In the genomic region with DNA sequence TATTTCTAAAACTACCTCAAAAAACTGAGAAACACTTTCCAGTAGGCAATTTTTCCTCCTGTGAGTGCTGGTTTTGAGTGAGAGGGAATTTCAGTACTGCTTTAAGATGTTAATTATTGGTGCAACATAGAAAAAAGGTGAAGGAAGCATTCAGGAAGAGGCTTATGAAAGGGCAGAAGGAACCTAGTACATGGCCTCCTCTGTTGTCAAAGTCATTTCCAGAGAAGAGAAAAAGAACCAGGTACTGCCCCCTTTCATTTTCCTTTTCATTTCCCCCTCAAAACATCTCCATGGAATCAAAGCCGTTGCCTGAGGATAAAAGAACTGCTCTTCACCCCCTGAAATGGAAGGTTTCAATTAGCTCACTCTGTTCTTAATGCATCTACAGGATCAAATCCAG, we compare ENCODE assay signal across 13 cellular contexts. TPM values are rescaled to one million over a fixed set of nuclear protein-coding genes. Genes with fewer than 3 reads are reported as not detected.
DNase-seq lines count a peak whose midpoint lies in the region; ATAC-seq and TF ChIP-seq lines count a peak whose summit lies in the region.
"Had no signal": no experiment of that assay in that cellular context is flagged by ENCODE, and none has a peak within 500 bp of the region (broad histone marks: within the 10 kb centered on the region; RNA-seq: fewer than 3 reads in every experiment).

No MANE protein-coding gene starts in this region.

- no peaks in the 10 kb centered on the region for H3K27me3 Mint-ChIP-seq in activated T-cell treated with anti-CD3 and anti-CD28 coated beads, Interleukin-2, amount 50 U/mL, for 24 hours
- peaks cover 8% of the 10 kb centered on the region for H3K27me3 Mint-ChIP-seq in endothelial cell (ENCODE audit: unreplicated experiment)
- H3K27me3 Mint-ChIP-seq: activated B cell treated with CpG ODN at 0.5 μM for 24 hours had no signal

- peak overlapping the region; percentile 12 for H3K27ac Mint-ChIP-seq in activated T-cell treated with anti-CD3 and anti-CD28 coated beads, Interleukin-2, amount 50 U/mL, for 24 hours
- H3K27ac Mint-ChIP-seq in endothelial cell (ENCODE audit: unreplicated experiment), result peak overlapping the region; percentile 96
- H3K27ac Mint-ChIP-seq: activated B cell treated with CpG ODN at 0.5 μM for 24 hours; activated T-helper 1 cell treated with anti-CD3 and anti-CD28 coated beads, Interleukin-12 subunit alpha, Interleukin-12 subunit beta, Interleukin-2, Interleukin-4 antibody, amounts not matched to agents 30 ng/mL and 10 ng/mL and 1 ng/mL, durations not matched to agents 14 hours and 24 hours and 36 hours had no signal

- H3K27me3 ChIP-seq in subcutaneous abdominal adipose tissue (ENCODE audit: control insufficient read depth in 5 of 5, insufficient read depth in 4 of 5, low read length in 5 of 5), result no peaks in the 10 kb centered on the region

- H3K36me3 ChIP-seq in subcutaneous abdominal adipose tissue (ENCODE audit: control insufficient read depth in 5 of 5, insufficient read depth in 5 of 5, low read length in 5 of 5), result peaks cover 10 to 23% (median 17%) of the 10 kb centered on the region in 5 donors

- peak overlapping the region; percentile 64 for H3K27ac ChIP-seq in subcutaneous abdominal adipose tissue (ENCODE audit: low read depth, low read length)
- H3K27ac ChIP-seq: epithelial cell of prostate had no signal

- peak; percentile 68 for ATAC-seq in HG02884 (IDR thresholded peaks at IDR 0.05; ENCODE audit: unreplicated experiment)

- H3K9me3 ChIP-seq in subcutaneous abdominal adipose tissue (ENCODE audit: control insufficient read depth in 5 of 5, low read length in 5 of 5), result no peaks in the 10 kb centered on the region

- no peak overlapping the region for H3K4me3 Mint-ChIP-seq in activated T-cell treated with anti-CD3 and anti-CD28 coated beads, Interleukin-2, amount 50 U/mL, for 24 hours
- no peak overlapping the region for H3K4me3 Mint-ChIP-seq in endothelial cell (ENCODE audit: unreplicated experiment)
- H3K4me3 Mint-ChIP-seq: activated B cell treated with CpG ODN at 0.5 μM for 24 hours; activated T-helper 1 cell treated with anti-CD3 and anti-CD28 coated beads, Interleukin-12 subunit alpha, Interleukin-12 subunit beta, Interleukin-2, Interleukin-4 antibody, amounts not matched to agents 30 ng/mL and 10 ng/mL and 1 ng/mL, durations not matched to agents 14 hours and 24 hours and 36 hours had no signal

- H3K4me1 Mint-ChIP-seq in activated T-cell treated with anti-CD3 and anti-CD28 coated beads, Interleukin-2, amount 50 U/mL, for 24 hours (ENCODE audit: low read depth), result peaks cover 30% of the 10 kb centered on the region
- H3K4me1 Mint-ChIP-seq in endothelial cell (ENCODE audit: unreplicated experiment), result peaks cover 46% of the 10 kb centered on the region

- peaks cover 0 to 28% (median 7%) of the 10 kb centered on the region in 5 donors for H3K4me1 ChIP-seq in subcutaneous abdominal adipose tissue (ENCODE audit: control insufficient read depth in 5 of 5, insufficient read depth in 5 of 5, low read length in 5 of 5)

- TF ChIP-seq CTCF in endothelial cell (IDR thresholded peaks at IDR 0.05; ENCODE audit: unreplicated experiment), result no peak

- no peaks in the 10 kb centered on the region for H3K9me3 Mint-ChIP-seq in activated T-cell treated with anti-CD3 and anti-CD28 coated beads, Interleukin-2, amount 50 U/mL, for 24 hours
- H3K9me3 Mint-ChIP-seq in endothelial cell (ENCODE audit: unreplicated experiment), result no peaks in the 10 kb centered on the region
- H3K9me3 Mint-ChIP-seq: activated B cell treated with CpG ODN at 0.5 μM for 24 hours; activated T-helper 1 cell treated with anti-CD3 and anti-CD28 coated beads, Interleukin-12 subunit alpha, Interleukin-12 subunit beta, Interleukin-2, Interleukin-4 antibody, amounts not matched to agents 30 ng/mL and 10 ng/mL and 1 ng/mL, durations not matched to agents 14 hours and 24 hours and 36 hours had no signal

- H3K36me3 Mint-ChIP-seq in activated T-cell treated with anti-CD3 and anti-CD28 coated beads, Interleukin-2, amount 50 U/mL, for 24 hours (ENCODE audit: low read depth), result peaks cover 94% of the 10 kb centered on the region
- H3K36me3 Mint-ChIP-seq in endothelial cell (ENCODE audit: low read depth, unreplicated experiment), result peaks cover 30% of the 10 kb centered on the region

- H3K4me3 ChIP-seq in subcutaneous abdominal adipose tissue (ENCODE audit: low read depth in 1 of 5, low read length in 5 of 5), result no peak overlapping the region

- H3K9ac ChIP-seq in subcutaneous abdominal adipose tissue (ENCODE audit: low read length in 5 of 5), result no peak overlapping the region

- DNase-seq in activated T-cell treated with anti-CD3 and anti-CD28 coated beads, Interleukin-2, amount 50 U/mL, for 24 hours, result no peak
- no peak for DNase-seq in activated T-cell treated with anti-CD3 and anti-CD28 coated beads, Interleukin-2, amount 50 U/mL, for 48 hours
- no peak for DNase-seq in endothelial cell (ENCODE audit: low spot score)
- DNase-seq in NCI-H1048 (lab: John Stamatoyannopoulos, UW), result no peak
- no peak for DNase-seq in T-helper 2 cell
- DNase-seq in GM19240 (ENCODE audit: insufficient read length, low spot score), result no peak
- DNase-seq: activated B cell treated with CpG ODN at 0.5 μM for 24 hours, NCI-H524 had no signal

RNA-seq across cellular contexts. Expression of a gene that starts 19.8 kb away (rescaled TPM):
- total RNA-seq in endothelial cell (ENCODE audit: unreplicated experiment), result not detected
- total RNA-seq: A673; activated B cell treated with CpG ODN at 0.5 μM for 24 hours; activated T-helper 1 cell treated with anti-CD3 and anti-CD28 coated beads, Interleukin-12 subunit alpha, Interleukin-12 subunit beta, Interleukin-2, Interleukin-4 antibody, amounts not matched to agents 30 ng/mL and 10 ng/mL and 1 ng/mL, durations not matched to agents 14 hours and 24 hours and 36 hours had no signal

RNA-seq across cellular contexts. Expression of a gene that starts 40.0 kb away (rescaled TPM):
- total RNA-seq in endothelial cell (ENCODE audit: unreplicated experiment), result 70.6 TPM
